ENCODE assay signal across 22 cellular contexts in the genomic region with DNA sequence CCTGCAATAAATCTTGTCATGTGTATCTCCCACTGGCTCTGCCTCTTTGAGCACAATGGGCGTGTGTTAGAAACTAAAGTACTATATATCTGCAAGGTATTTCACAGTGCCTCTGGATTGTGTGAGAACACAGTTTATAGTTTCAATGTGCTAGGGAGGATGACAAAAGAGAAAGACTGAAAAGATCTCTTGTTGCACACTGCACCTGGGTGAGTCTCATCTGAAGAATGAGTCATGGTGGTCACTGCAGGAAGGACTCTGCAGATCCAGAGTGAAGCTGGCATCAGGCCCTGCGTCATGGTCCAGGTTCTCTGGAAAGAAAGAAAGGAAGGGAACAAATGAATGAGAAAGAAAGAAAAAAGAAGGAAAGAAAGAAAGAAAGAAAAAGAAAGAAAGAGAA. TPM values are rescaled to one million over a fixed set of nuclear protein-coding genes. Genes with fewer than 3 reads are reported as not detected.
A peak's percentile ranks its signal among the peaks of the same experiment; 100 is the strongest.
DNase-seq lines count a peak whose midpoint lies in the region; ATAC-seq, FAIRE-seq and TF ChIP-seq lines count a peak whose summit lies in the region.
"Had no signal": no experiment of that assay in that cellular context is flagged by ENCODE, and none has a peak within 500 bp of the region (broad histone marks: within the 10 kb centered on the region; RNA-seq: fewer than 3 reads in every experiment).

No MANE protein-coding gene starts in this region.

- H3K36me3 ChIP-seq in DND-41 (ENCODE audit: insufficient read depth, low read length) (no peaks in the 10 kb centered on the region), RWPE2 (ENCODE audit: low read depth) (no peaks in the 10 kb centered on the region), keratinocyte (ENCODE audit: control insufficient read depth in 2 of 2, extremely low read depth in 1 of 2, insufficient read depth in 2 of 2, low read length in 2 of 2) (no peaks in the 10 kb centered on the region)
- H3K36me3 ChIP-seq: ascending aorta, MG63, SJCRH30 had no signal

- H3K4me3 Mint-ChIP-seq in H9 = no peak overlapping the region
- H3K4me3 Mint-ChIP-seq: mesothelial cell of epicardium; nephron progenitor cell; T-helper 2 cell treated with Interferon-gamma antibody and Interleukin-4, amounts not matched to agents 5 μg/mL and 100 μg/mL, for 36 hours had no signal

- ATAC-seq in DND-41 (ENCODE audit: insufficient read depth, low read depth) (peak; percentile 39; the same call in 2 of the 3 replicates), RWPE2 (ENCODE audit: low read depth) (peak; percentile 84), HG03378 (IDR thresholded peaks at IDR 0.05; ENCODE audit: unreplicated experiment) (no peak), right cardiac atrium (no peak)

- no peak overlapping the region for H2BK12ac ChIP-seq in H9 (ENCODE audit: insufficient read length, low read depth, low read length)

- WGBS in H9 (ENCODE audit: extremely low coverage, insufficient read length, low lambda C conversion rate) = no CpG with 5 or more reads among the region's 2 CpGs
- WGBS in right cardiac atrium = 86% methylated on average over 2 of the region's 2 CpGs

- H3K14ac ChIP-seq in H9 (ENCODE audit: insufficient read depth, low read length) = no peak overlapping the region

- H2BK15ac ChIP-seq in H9 (ENCODE audit: low read depth, low read length) = no peak overlapping the region

- H3K9me3 ChIP-seq in DND-41 (ENCODE audit: insufficient read depth, low read length, severe bottlenecking) (no peaks in the 10 kb centered on the region), H9 (ENCODE audit: control insufficient read depth, low read depth, low read length) (no peaks in the 10 kb centered on the region), RWPE2 (ENCODE audit: severe bottlenecking) (no peaks in the 10 kb centered on the region), keratinocyte (ENCODE audit: control insufficient read depth, low read depth, low read length) (no peaks in the 10 kb centered on the region), right cardiac atrium (ENCODE audit: control insufficient read depth, low read length) (peaks cover 4% of the 10 kb centered on the region)
- H3K9me3 ChIP-seq: ascending aorta, MG63, SJCRH30 had no signal

- dilution Hi-C loops in keratinocyte (cut with MboI; ENCODE audit: extremely low pct_ligation_motif_present, low sequenced_read_pairs) = no loop called here

- no peak overlapping the region for H2AFZ ChIP-seq in DND-41 (ENCODE audit: low read depth, low read length)
- H2AFZ ChIP-seq in H9 (ENCODE audit: low read length) = no peak overlapping the region
- H2AFZ ChIP-seq in keratinocyte (ENCODE audit: control insufficient read depth, low read length) = peak overlapping the region; percentile 15

- H3K9me3 Mint-ChIP-seq in H9 = no peaks in the 10 kb centered on the region; a peak in 1 of 5 replicates
- H3K9me3 Mint-ChIP-seq: mesothelial cell of epicardium; nephron progenitor cell; T-helper 2 cell treated with Interferon-gamma antibody and Interleukin-4, amounts not matched to agents 5 μg/mL and 100 μg/mL, for 36 hours had no signal

- H2AK5ac ChIP-seq in H9 (ENCODE audit: insufficient read length, low read length) = no peak overlapping the region

- H4K8ac ChIP-seq in H9 (replicated peaks; ENCODE audit: insufficient read length, low read depth, low read length) = no peak overlapping the region

- H3K4me1 Mint-ChIP-seq in H9 = peaks cover 7 to 14% of the 10 kb centered on the region in 2 experiments
- H3K4me1 Mint-ChIP-seq: nephron progenitor cell had no signal

- FAIRE-seq in keratinocyte (lab: Jason Lieb, UNC) = peak; percentile 96
- FAIRE-seq: kidney, small intestine had no signal

- no peak overlapping the region for H2BK120ac ChIP-seq in H9 (ENCODE audit: low read depth, low read length, poor library complexity, severe bottlenecking)

- H3K4me3 ChIP-seq in DND-41 (ENCODE audit: low read depth in 1 of 2, low read length in 2 of 2) (no peak overlapping the region), RWPE2 (ENCODE audit: severe bottlenecking) (no peak overlapping the region), keratinocyte (ENCODE audit: control insufficient read depth in 2 of 3, extremely low read depth in 1 of 3, insufficient read depth in 2 of 3, low read depth in 1 of 3, low read length in 3 of 3) (no peak overlapping the region), right cardiac atrium (ENCODE audit: low read length) (no peak overlapping the region)
- H3K4me3 ChIP-seq: ascending aorta, MG63, SJCRH30 had no signal

- H3K4me1 ChIP-seq in DND-41 (ENCODE audit: insufficient read depth, low read length) = no peaks in the 10 kb centered on the region
- H3K4me1 ChIP-seq in H9 (ENCODE audit: insufficient read depth, low read length) = no peaks in the 10 kb centered on the region; the same call in 1 of the 2 replicates
- H3K4me1 ChIP-seq in RWPE2 (ENCODE audit: insufficient read depth, poor library complexity, severe bottlenecking) = peaks cover 25% of the 10 kb centered on the region
- H3K4me1 ChIP-seq in keratinocyte (ENCODE audit: control insufficient read depth, extremely low read depth, insufficient read depth, low read length) = peaks cover 22% of the 10 kb centered on the region
- H3K4me1 ChIP-seq in right cardiac atrium (ENCODE audit: control insufficient read depth, insufficient read depth, low read length) = no peaks in the 10 kb centered on the region
- H3K4me1 ChIP-seq: ascending aorta, SJCRH30 had no signal

- intact Hi-C loops in right cardiac atrium (cut with DNase I) = no loop called here

- H3K4ac ChIP-seq in H9 (ENCODE audit: low read depth, low read length) = no peak overlapping the region

- H3K27me3 ChIP-seq in DND-41 (ENCODE audit: insufficient read depth, low read length, poor library complexity) (no peaks in the 10 kb centered on the region), H9 (ENCODE audit: insufficient read depth, low read length) (no peaks in the 10 kb centered on the region), RWPE2 (ENCODE audit: insufficient read depth, poor library complexity, severe bottlenecking) (no peaks in the 10 kb centered on the region), keratinocyte (ENCODE audit: control insufficient read depth, extremely low read depth, insufficient read depth, low read length) (no peaks in the 10 kb centered on the region), right cardiac atrium (ENCODE audit: control insufficient read depth, insufficient read depth) (no peaks in the 10 kb centered on the region)
- H3K27me3 ChIP-seq: ascending aorta, MG63, SJCRH30 had no signal

- no peak overlapping the region for H3K9ac ChIP-seq in DND-41 (ENCODE audit: low read depth, low read length)
- no peak overlapping the region for H3K9ac ChIP-seq in H9 (ENCODE audit: extremely low read depth, insufficient read length, low read length)
- peak overlapping the region; percentile 49 for H3K9ac ChIP-seq in keratinocyte (ENCODE audit: control insufficient read depth, extremely low read depth, insufficient read depth, low read length)

- no peak overlapping the region for H3K56ac ChIP-seq in H9 (ENCODE audit: insufficient read length, low read depth, low read length)

- H3K18ac ChIP-seq in H9 (ENCODE audit: insufficient read length, low read depth, low read length) = no peak overlapping the region

- H3K79me1 ChIP-seq in H9 (ENCODE audit: insufficient read depth, low read depth, low read length, poor library complexity, severe bottlenecking) = no peaks in the 10 kb centered on the region

- H2BK20ac ChIP-seq in H9 (ENCODE audit: low read depth, low read length, poor library complexity, severe bottlenecking) = no peak overlapping the region

- no peak overlapping the region for H3K4me2 ChIP-seq in DND-41 (ENCODE audit: insufficient read depth, low read length)
- no peak overlapping the region for H3K4me2 ChIP-seq in H9 (ENCODE audit: insufficient read depth, insufficient read length, low read length)
- H3K4me2 ChIP-seq in keratinocyte (ENCODE audit: control insufficient read depth, extremely low read depth, insufficient read depth, low read depth, low read length) = peak overlapping the region; percentile 46

- no peaks in the 10 kb centered on the region for H3K36me3 Mint-ChIP-seq in H9 (ENCODE audit: insufficient read depth in 1 of 3, low read depth in 3 of 3)
- H3K36me3 Mint-ChIP-seq: mesothelial cell of epicardium had no signal

- H3K23me2 ChIP-seq in H9 (ENCODE audit: insufficient read length, low read depth, low read length, poor library complexity, severe bottlenecking) = no peaks in the 10 kb centered on the region

- TF ChIP-seq CTCF in DND-41 (IDR thresholded peaks at IDR 0.05; ENCODE audit: borderline replicate concordance, extremely low read depth, low read length, poor library complexity, severe bottlenecking) = no peak
- TF ChIP-seq CTCF in H9 (conservative IDR thresholded peaks at IDR 0.05) = no peak
- TF ChIP-seq CTCF in RWPE2 (IDR thresholded peaks at IDR 0.05; ENCODE audit: poor library complexity, severe bottlenecking) = no peak
- no peak for TF ChIP-seq CTCF in keratinocyte (optimal IDR thresholded peaks at IDR 0.05 in 1 of 3, IDR thresholded peaks at IDR 0.05 in 1 of 3, conservative IDR thresholded peaks at IDR 0.05 in 1 of 3; ENCODE audit: extremely low read depth in 1 of 3, insufficient read depth in 2 of 3, low read length in 3 of 3)

- no peaks in the 10 kb centered on the region for H3K9me1 ChIP-seq in keratinocyte (ENCODE audit: control insufficient read depth, extremely low read depth, insufficient read depth, low read length)

- H3K27me3 Mint-ChIP-seq in H9 (ENCODE audit: low read depth) = peaks cover 2% of the 10 kb centered on the region
- H3K27me3 Mint-ChIP-seq: progenitor cell of endocrine pancreas had no signal

- no peak overlapping the region for H2BK5ac ChIP-seq in H9 (ENCODE audit: insufficient read length, low read length)

- H3K27ac ChIP-seq in DND-41 (ENCODE audit: low read length) (no peak overlapping the region), H9 (ENCODE audit: insufficient read length, low read depth, low read length) (no peak overlapping the region), RWPE2 (ENCODE audit: poor library complexity, severe bottlenecking) (peak overlapping the region; percentile 67), keratinocyte (ENCODE audit: control insufficient read depth, insufficient read depth, low read length) (peak overlapping the region; percentile 80), right cardiac atrium (ENCODE audit: low read length) (no peak overlapping the region)
- H3K27ac ChIP-seq: ascending aorta, SJCRH30 had no signal

- no peak overlapping the region for H4K91ac ChIP-seq in H9 (ENCODE audit: insufficient read length, low read depth, low read length)

- H3K27ac Mint-ChIP-seq in H9 = peak overlapping the region in 2 of 3 experiments; percentile 37 to 86; a peak in 3 of 7 replicates
- H3K27ac Mint-ChIP-seq: mesothelial cell of epicardium; nephron progenitor cell; progenitor cell of endocrine pancreas; T-helper 2 cell treated with Interferon-gamma antibody and Interleukin-4, amounts not matched to agents 5 μg/mL and 100 μg/mL, for 36 hours had no signal

- no peaks in the 10 kb centered on the region for H3K79me2 ChIP-seq in DND-41 (ENCODE audit: insufficient read depth, low read length)
- no peaks in the 10 kb centered on the region for H3K79me2 ChIP-seq in H9 (ENCODE audit: insufficient read depth, low read length)
- H3K79me2 ChIP-seq in keratinocyte (ENCODE audit: control insufficient read depth, insufficient read depth, low read length) = no peaks in the 10 kb centered on the region

- DNase-seq in DND-41 (no peak), H9 (no peak), RWPE2 (ENCODE audit: low spot score) (peak; percentile 75), keratinocyte (ENCODE audit: low read depth, low spot score) (peak; percentile 78), cortex of kidney (lab: John Stamatoyannopoulos, UW) (no peak), right cardiac atrium (no peak)
- DNase-seq: activated effector memory CD4-positive, alpha-beta T cell treated with anti-CD3 and anti-CD28 coated beads, Interleukin-2, amount 50 U/mL, for 16 hours; cerebellar nuclear complex; hippocampal formation; kidney; MG63; NCI-H146; NCI-H446; nephron progenitor cell; SJCRH30; small intestine; stimulated activated CD4-positive, alpha-beta T cell treated with anti-CD3 and anti-CD28 coated beads, Interleukin-4, amount 100 ng/mL, for 4 hours had no signal

- H4K20me1 ChIP-seq in DND-41 (ENCODE audit: insufficient read depth, low read length) = no peaks in the 10 kb centered on the region
- no peaks in the 10 kb centered on the region for H4K20me1 ChIP-seq in H9 (ENCODE audit: control insufficient read depth, insufficient read depth, insufficient read length)
- no peaks in the 10 kb centered on the region for H4K20me1 ChIP-seq in keratinocyte (ENCODE audit: control insufficient read depth, extremely low read depth, insufficient read depth, low read length)

- no peak overlapping the region for H4K5ac ChIP-seq in H9 (ENCODE audit: insufficient read length, low read depth, low read length)

- no peak overlapping the region for H3K23ac ChIP-seq in H9 (ENCODE audit: insufficient read length, low read depth, low read length)

- no peak overlapping the region for H3T11ph ChIP-seq in H9 (ENCODE audit: low read length)

RNA-seq across cellular contexts. Expression of a gene that starts 20.7 kb away (rescaled TPM):
- total RNA-seq in H9 (2021) (82.2 and 85.5 TPM in 2 replicates), right cardiac atrium (under 1 TPM in 3 of 4 donors, not detected in 1; 0.14 to 0.23 (median 0.15) TPM)
- polyA plus RNA-seq in keratinocyte (101 to 190 TPM (median 109 TPM) in 3 replicates), right cardiac atrium (0.20 TPM)
- polyA plus RNA-seq in keratinocyte (2011; ENCODE audit: low read depth) = 601 TPM
- polyA plus RNA-seq in keratinocyte (2011; cell fraction: cytosol; rRNA removed) = 30.6 and 48.2 TPM in 2 replicates
- polyA plus RNA-seq in keratinocyte (2011; cell fraction: nucleus; rRNA removed) = 200 and 342 TPM in 2 replicates
- polyA plus RNA-seq in keratinocyte (2012; ENCODE audit: low replicate concordance) = 91.5 and 524 TPM in 2 replicates
- polyA minus RNA-seq in keratinocyte = 19.3 to 81.7 TPM (median 44.3 TPM) in 3 replicates
- polyA minus RNA-seq in keratinocyte (2011; cell fraction: cytosol; rRNA and poly(A)+ RNA removed) = 20.3 TPM
- polyA minus RNA-seq in keratinocyte (2011; cell fraction: nucleus; rRNA and poly(A)+ RNA removed) = 55.4 and 95.1 TPM in 2 replicates
- total RNA-seq: ascending aorta had no signal

Comparison
In these comparisons a context has a peak if more than half of its experiments do, and no peak if none do; other contexts are left out.
1. ATAC-seq: peak in DND-41 (single experiment) and RWPE2 (single experiment); none in HG03378 (single experiment) and right cardiac atrium (0 of 2).
2. DNase-seq: peak in RWPE2 (single experiment) and keratinocyte (single experiment); none in DND-41 (single experiment), H9 (single experiment), cortex of kidney (single experiment) and right cardiac atrium (0 of 3).
3. H3K27ac ChIP-seq: peak in RWPE2 (single experiment) and keratinocyte (single experiment); none in DND-41 (single experiment), H9 (single experiment) and right cardiac atrium (single experiment).
4. RNA of a gene that starts 20.7 kb away (total RNA-seq): 82.2 to 85.5 TPM in H9; 0.14 to 0.23 TPM in right cardiac atrium; every median in the first group is over 10 times any median in the second.